Comparison of ENCODE assay signal across 8 cellular contexts in the genomic region with DNA sequence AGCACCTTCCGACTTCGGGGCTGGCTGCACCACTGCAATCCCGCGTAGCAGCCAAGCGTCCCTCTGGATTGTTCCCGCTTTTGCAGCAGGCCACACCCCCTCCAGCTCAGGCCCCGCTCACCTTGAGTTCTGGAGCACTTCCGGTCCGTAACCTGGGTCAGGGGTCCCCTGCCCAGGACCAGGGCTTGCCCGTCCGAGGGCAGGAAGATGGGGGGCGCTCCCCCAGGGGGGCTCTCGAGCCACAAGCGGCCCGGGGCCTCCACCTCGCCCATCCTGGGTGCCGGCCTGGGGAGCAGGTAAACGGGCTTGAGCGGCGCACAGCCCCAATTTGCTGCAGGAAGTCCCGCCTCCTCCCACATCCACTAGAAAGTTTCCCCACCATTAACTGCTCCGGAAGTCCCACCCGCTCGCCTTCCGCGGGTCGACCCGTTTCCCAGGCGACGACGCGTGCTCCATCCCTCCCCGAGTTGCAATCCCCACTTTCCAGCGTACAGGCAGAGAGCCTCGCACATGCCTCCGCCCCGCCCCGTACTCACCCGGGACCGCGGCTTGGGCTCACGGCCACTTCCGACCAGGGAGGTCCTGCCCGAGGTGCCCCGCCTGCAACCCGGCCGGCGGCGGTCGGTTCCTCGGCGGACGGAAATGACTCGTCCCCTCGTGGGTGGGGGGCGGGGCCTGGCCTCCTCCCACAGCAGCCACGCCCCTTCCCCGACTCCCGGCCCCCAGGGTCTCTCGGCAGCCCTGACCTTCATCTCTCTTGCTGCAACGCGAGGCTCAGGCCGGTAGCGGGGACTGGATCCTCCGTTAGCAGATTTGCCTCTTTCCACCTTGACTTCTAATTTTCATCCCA. TPM values are rescaled to one million over a fixed set of nuclear protein-coding genes. Genes with fewer than 3 reads are reported as not detected.
DNase-seq lines count a peak whose midpoint lies in the region; ATAC-seq and TF ChIP-seq lines count a peak whose summit lies in the region.

PNKP (minus strand) TSS at position 644 of the 850 bp plus-strand sequence; CDS start at position 272, 372 bp downstream.

- DNase-seq in AG10803 (ENCODE audit: low read depth) (peak; percentile 88), GM19238 (ENCODE audit: insufficient read length, low spot score) (peak; percentile 94), NCI-H526 treated with DMSO at 0.1 percent for 48 hours (lab: John Stamatoyannopoulos, UW) (peak; percentile 86), left colon (peak; percentile 93)
- DNase-seq in activated CD4-positive, alpha-beta T cell treated with anti-CD3 and anti-CD28 coated beads for 48 hours, result peak; percentile 95
- peak; percentile 93 for DNase-seq in stimulated activated CD4-positive, alpha-beta T cell treated with anti-CD3 and anti-CD28 coated beads, Interleukin-1b, Interleukin-23, amount 100 ng/mL, for 48 hours

- peak within 1 kb of the TSS; percentile 96 for H3K27ac ChIP-seq in cingulate gyrus (ENCODE audit: low read depth, low read length)

- no peak for TF ChIP-seq CTCF in AG10803 (conservative IDR thresholded peaks at IDR 0.05; ENCODE audit: low read length)

- peak within 1 kb of the TSS; percentile 85 for H3K4me3 ChIP-seq in AG10803 (ENCODE audit: low read length)

- ATAC-seq in HG03520 (IDR thresholded peaks at IDR 0.05; ENCODE audit: unreplicated experiment) (peak; percentile 31), left colon (peak; percentile 64)

- intact Hi-C loops in left colon (cut with DNase I, micrococcal nuclease), result no loop called here

RNA-seq across cellular contexts. Expression of gene PNKP, which starts in this region (rescaled TPM):
- 10 to 100 TPM; 62.3 to 76.7 TPM for total RNA-seq in left colon

Comparison
In these comparisons a context has a peak if more than half of its experiments do, and no peak if none do; other contexts are left out.
1. Peak in every context shown above with its lines: DNase-seq, ATAC-seq, H3K4me3 ChIP-seq and H3K27ac ChIP-seq.